10 cellular contexts compared by ENCODE assay signal in genomic region chr15:52256930-52257733, GRCh38. TPM values are rescaled to one million over a fixed set of nuclear protein-coding genes. Genes with fewer than 3 reads are reported as not detected.
DNase-seq lines count a peak whose midpoint lies in the region; ATAC-seq and TF ChIP-seq lines count a peak whose summit lies in the region.
"Had no signal": no experiment of that assay in that cellular context is flagged by ENCODE, and none has a peak within 500 bp of the region (broad histone marks: within the 10 kb centered on the region; RNA-seq: fewer than 3 reads in every experiment).

No MANE protein-coding gene starts in this region.

- H3K4me3 Mint-ChIP-seq in activated naive CD8-positive, alpha-beta T cell treated with anti-CD3 and anti-CD28 coated beads, Interleukin-2, amount 50 U/mL, for 24 hours: peak overlapping the region; percentile 63

- TF ChIP-seq EP300 in upper lobe of left lung (IDR thresholded peaks at IDR 0.05): no peak

- H3K27ac ChIP-seq in BLaER1 (no peak overlapping the region), HEK293 (ENCODE audit: extremely low read depth, low read depth, low read length) (no peak overlapping the region), mesodermal cell (ENCODE audit: low read depth, low read length, severe bottlenecking) (peak overlapping the region; percentile 2), upper lobe of left lung (peak overlapping the region in 2 of 4 donors; percentile 7 to 30)
- H3K27ac ChIP-seq: testis had no signal

- no peak for DNase-seq in activated naive CD8-positive, alpha-beta T cell treated with anti-CD3 and anti-CD28 coated beads, Interleukin-2, amount 50 U/mL, for 24 hours
- DNase-seq in MV-4-11 (lab: John Stamatoyannopoulos, UW) (no peak), upper lobe of left lung (no peak)
- DNase-seq in stimulated activated CD4-positive, alpha-beta T cell treated with anti-CD3 and anti-CD28 coated beads, Interleukin-2, amount 100 ng/mL, for 24 hours: no peak
- DNase-seq: SIG-M5 had no signal

- TF ChIP-seq CTCF in HEK293 (tag by site-specific recombination; IDR thresholded peaks at IDR 0.05) (no peak), upper lobe of left lung (IDR thresholded peaks at IDR 0.05) (no peak)

- H3K9ac ChIP-seq in BLaER1: no peak overlapping the region

- TF ChIP-seq POLR2A in upper lobe of left lung (IDR thresholded peaks at IDR 0.05): no peak

- no peak overlapping the region for H3K27ac Mint-ChIP-seq in activated naive CD8-positive, alpha-beta T cell treated with anti-CD3 and anti-CD28 coated beads, Interleukin-2, amount 50 U/mL, for 24 hours

- H3K9me3 ChIP-seq in BLaER1 (no peaks in the 10 kb centered on the region), HEK293 (ENCODE audit: control insufficient read depth, insufficient read depth, low read depth, low read length) (no peaks in the 10 kb centered on the region), mesodermal cell (ENCODE audit: control insufficient read depth, low read length) (no peaks in the 10 kb centered on the region), upper lobe of left lung (no peaks in the 10 kb centered on the region)
- H3K9me3 ChIP-seq: testis had no signal

- H3K36me3 Mint-ChIP-seq in activated naive CD8-positive, alpha-beta T cell treated with anti-CD3 and anti-CD28 coated beads, Interleukin-2, amount 50 U/mL, for 24 hours (ENCODE audit: low read depth): no peaks in the 10 kb centered on the region

- H3K4me3 ChIP-seq in BLaER1 (no peak overlapping the region), HEK293 (ENCODE audit: low read depth, low read length) (no peak overlapping the region), mesodermal cell (ENCODE audit: extremely low read depth, insufficient read depth, low read length, poor library complexity, severe bottlenecking) (no peak overlapping the region), upper lobe of left lung (no peak overlapping the region)
- H3K4me3 ChIP-seq: testis had no signal

- H3K27me3 ChIP-seq in BLaER1: no peaks in the 10 kb centered on the region
- H3K27me3 ChIP-seq in upper lobe of left lung: no peaks in the 10 kb centered on the region
- H3K27me3 ChIP-seq: testis had no signal

- CTCF ChIA-PET in HEK293 (lab: Yijun Ruan, JAX): interaction anchor here (0.5 to 2.7 kb wide), 26 partner anchors 11 to 686 kb away, joined by 3 to 13 read pairs (median 4); no protein-coding TSS in a partner anchor

- peak; percentile 45 for ATAC-seq in activated naive CD8-positive, alpha-beta T cell treated with anti-CD3 and anti-CD28 coated beads, Interleukin-2, amount 50 U/mL, for 24 hours
- ATAC-seq in HG03196 (IDR thresholded peaks at IDR 0.05; ENCODE audit: unreplicated experiment) (no peak), upper lobe of left lung (ENCODE audit: low FRiP score in 2 of 2) (no peak)

- H3K36me3 ChIP-seq in BLaER1 (peaks cover 53% of the 10 kb centered on the region), HEK293 (ENCODE audit: control insufficient read depth in 2 of 2, insufficient read depth in 1 of 2, low read length in 2 of 2) (peaks cover 6 to 30% of the 10 kb centered on the region in 2 experiments; a peak in 2 of 3 replicates), mesodermal cell (ENCODE audit: control insufficient read depth, insufficient read depth, low read length) (no peaks in the 10 kb centered on the region), upper lobe of left lung (peaks cover 0 to 9% (median 0%) of the 10 kb centered on the region in 4 donors)

- peaks cover 48% of the 10 kb centered on the region for H3K4me1 Mint-ChIP-seq in activated naive CD8-positive, alpha-beta T cell treated with anti-CD3 and anti-CD28 coated beads, Interleukin-2, amount 50 U/mL, for 24 hours

- POLR2A ChIA-PET in HEK293 (lab: Yijun Ruan, JAX): interaction anchor here (0.9 kb wide), 1 partner anchor 39 kb away, joined by 3 read pairs; the partner anchor contains the start of gene MYO5C

- peak overlapping the region; percentile 42 for H3K4me2 ChIP-seq in BLaER1

- peaks cover 18% of the 10 kb centered on the region for H4K20me1 ChIP-seq in BLaER1

- no peaks in the 10 kb centered on the region for H3K9me3 Mint-ChIP-seq in activated naive CD8-positive, alpha-beta T cell treated with anti-CD3 and anti-CD28 coated beads, Interleukin-2, amount 50 U/mL, for 24 hours

- WGBS in mesodermal cell (ENCODE audit: insufficient coverage in 2 of 2), 2 experiments: 84 to 85% methylated on average over 8 to 10 of the region's 10 CpGs
- WGBS in upper lobe of left lung, 2 donors: 80 to 82% methylated on average over 10 of the region's 10 CpGs

- H3K27me3 Mint-ChIP-seq in activated naive CD8-positive, alpha-beta T cell treated with anti-CD3 and anti-CD28 coated beads, Interleukin-2, amount 50 U/mL, for 24 hours: no peaks in the 10 kb centered on the region

- H3K4me1 ChIP-seq in BLaER1 (peaks cover 39% of the 10 kb centered on the region), HEK293 (ENCODE audit: control insufficient read depth, insufficient read depth, low read length) (0 out of 2 replicates have a peak, but pooled peaks cover 4% of the 10 kb centered on the region), mesodermal cell (ENCODE audit: control insufficient read depth, insufficient read depth, low read length, poor library complexity, severe bottlenecking) (peaks cover 23% of the 10 kb centered on the region), upper lobe of left lung (peaks cover 9 to 30% (median 15%) of the 10 kb centered on the region in 4 donors)

TF ChIP-seq in HEK293, 187 proteins besides CTCF, POLR2A, EP300 and RAD21:
- TF ChIP-seq ZNF394 (tag by site-specific recombination; IDR thresholded peaks at IDR 0.05; ENCODE audit: borderline replicate concordance) (0 out of 2 replicates have a peak, but pooled peaks have one; percentile 23), ZNF768 (tag by site-specific recombination; IDR thresholded peaks at IDR 0.05) (no peak), ZNF626 (tag by site-specific recombination; IDR thresholded peaks at IDR 0.05) (no peak), ZNF529 (tag by site-specific recombination; IDR thresholded peaks at IDR 0.05; ENCODE audit: insufficient replicate concordance) (no peak), ZNF341 (tag by site-specific recombination; IDR thresholded peaks at IDR 0.05; ENCODE audit: low read depth) (no peak)

RNA-seq across cellular contexts. Expression of gene MYO5C, which starts 38.5 kb away (rescaled TPM):
- 0.70 TPM for polyA plus RNA-seq in mesodermal cell (2013, experiment 1 of 2)
- 0.56 TPM for polyA plus RNA-seq in mesodermal cell (2013, experiment 2 of 2)
- total RNA-seq in upper lobe of left lung: 100 to 1,000 TPM in 2 of 6 donors, 10 to 100 TPM in 4; 59.9 to 128 (median 84.5) TPM
